2 cellular contexts compared by ENCODE assay signal in genomic region chr4:145842224-145842887, GRCh38.
TF ChIP-seq lines count a peak whose summit lies in the region.

No MANE protein-coding gene starts in this region.

TF ChIP-seq in SK-N-SH treated with all-trans-retinoic acid at 6 μM for 48 hours, 23 proteins besides CTCF, POLR2A, EP300 and RAD21 (continued from another document):
- TF ChIP-seq CSDC2 (CRISPR knock-in tag; IDR thresholded peaks at IDR 0.05) (no peak), ZNF565 (CRISPR knock-in tag; conservative IDR thresholded peaks at IDR 0.05; ENCODE audit: low read depth) (no peak), TOX (CRISPR knock-in tag; IDR thresholded peaks at IDR 0.05; ENCODE audit: borderline replicate concordance) (no peak), PATZ1 (CRISPR knock-in tag; IDR thresholded peaks at IDR 0.05; ENCODE audit: borderline replicate concordance) (no peak), TCF4 (CRISPR knock-in tag; IDR thresholded peaks at IDR 0.05; ENCODE audit: borderline replicate concordance) (no peak), PPARA (CRISPR knock-in tag; IDR thresholded peaks at IDR 0.05; ENCODE audit: borderline replicate concordance) (no peak), RARB (CRISPR knock-in tag; IDR thresholded peaks at IDR 0.05) (no peak), ZFP3 (CRISPR knock-in tag; IDR thresholded peaks at IDR 0.05) (no peak), GLIS3 (CRISPR knock-in tag; IDR thresholded peaks at IDR 0.05) (no peak), ISL1 (CRISPR knock-in tag; IDR thresholded peaks at IDR 0.05) (no peak), OSR1 (CRISPR knock-in tag; IDR thresholded peaks at IDR 0.05) (no peak)

TF ChIP-seq in SK-N-SH, 30 proteins besides CTCF, POLR2A, EP300 and RAD21 (continued from another document):
- TF ChIP-seq USF1 (IDR thresholded peaks at IDR 0.05; ENCODE audit: borderline replicate concordance, low read depth) (no peak), RFX5 (IDR thresholded peaks at IDR 0.05; ENCODE audit: low read length) (no peak)
